Comparison of ENCODE assay signal across 25 cellular contexts in the genomic region with DNA sequence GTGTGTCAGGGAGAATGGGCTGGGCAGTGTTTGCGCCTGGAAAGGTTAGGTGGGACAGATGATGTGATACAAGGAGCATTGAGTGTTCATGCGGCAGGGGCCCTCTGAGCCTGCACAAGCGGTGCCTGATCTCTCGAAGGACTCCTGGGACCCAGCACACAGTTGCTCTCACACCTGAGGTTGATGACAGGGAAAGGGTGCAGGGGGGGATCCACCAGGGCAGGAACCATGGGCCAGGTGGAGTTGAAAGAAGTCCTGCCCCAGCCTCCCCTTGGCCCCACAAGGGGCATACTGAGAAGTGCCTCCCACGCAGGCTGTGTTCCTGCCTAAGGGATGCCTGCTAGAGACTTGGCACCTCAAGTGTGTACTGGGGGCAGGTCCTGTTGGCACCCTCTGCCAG. TPM values are rescaled to one million over a fixed set of nuclear protein-coding genes. Genes with fewer than 3 reads are reported as not detected.
"Had no signal": no experiment of that assay in that cellular context is flagged by ENCODE, and none has a peak within 500 bp of the region (broad histone marks: within the 10 kb centered on the region; RNA-seq: fewer than 3 reads in every experiment).

No MANE protein-coding gene starts in this region.

- ATAC-seq: gastrocnemius medialis; left lung; natural killer cell; pancreas; right cardiac atrium; stimulated activated naive CD8-positive, alpha-beta T cell treated with anti-CD3 and anti-CD28 coated beads, Interleukin-15, Interleukin-2, amounts not matched to agents 100 U/mL and 50 U/mL, for 24 hours had no signal

- H3K27ac ChIP-seq: coronary artery, esophagus squamous epithelium, left lung, neutrophil, pancreas, tibial artery had no signal

- DNase-seq: activated CD4-positive, alpha-beta T cell treated with anti-CD3 and anti-CD28 coated beads, Interleukin-2, amount 50 U/mL, for 48 hours; activated gamma-delta T cell; amygdala; cerebellar nuclear complex; endodermal cell; esophagus squamous epithelium; gastrocnemius medialis; hippocampal formation; kidney glomerular epithelial cell; left lung; natural killer cell; pancreas; psoas muscle; stimulated activated CD4-positive, alpha-beta T cell treated with anti-CD3 and anti-CD28 coated beads, Interleukin-12 subunit alpha, Interleukin-12 subunit beta, amount 100 ng/mL, for 4 hours; stimulated activated CD4-positive, alpha-beta T cell treated with anti-CD3 and anti-CD28 coated beads, Interleukin-4, amount 100 ng/mL, for 4 hours; stimulated activated naive CD8-positive, alpha-beta T cell treated with anti-CD3 and anti-CD28 coated beads, Interleukin-15, Interleukin-2, amounts not matched to agents 100 U/mL and 50 U/mL, for 24 hours; substantia nigra; tibial artery had no signal

- H3K36me3 Mint-ChIP-seq: natural killer cell had no signal

- H3K27me3 ChIP-seq: esophagus squamous epithelium, gastrocnemius medialis, left lung, neutrophil, tibial artery had no signal

- H3K4me1 Mint-ChIP-seq: endodermal cell had no signal

- H3K9me3 ChIP-seq: esophagus squamous epithelium, gastrocnemius medialis, left lung, neutrophil, pancreas, psoas muscle, tibial artery had no signal

- H3K4me1 ChIP-seq: pancreas, psoas muscle had no signal

- H3K36me3 ChIP-seq: esophagus squamous epithelium, gastrocnemius medialis, left lung, neutrophil, pancreas, tibial artery had no signal

- H3K27ac Mint-ChIP-seq: activated T-helper 1 cell treated with anti-CD3 and anti-CD28 coated beads, Interleukin-12 subunit alpha, Interleukin-12 subunit beta, Interleukin-2, Interleukin-4 antibody, amounts not matched to agents 30 ng/mL and 10 ng/mL and 1 ng/mL, durations not matched to agents 14 hours and 24 hours and 36 hours; endodermal cell; T-helper 2 cell treated with Interferon-gamma antibody and Interleukin-4, amounts not matched to agents 5 μg/mL and 100 μg/mL, for 36 hours had no signal

- H3K9me3 Mint-ChIP-seq: activated T-helper 1 cell treated with anti-CD3 and anti-CD28 coated beads, Interleukin-12 subunit alpha, Interleukin-12 subunit beta, Interleukin-2, Interleukin-4 antibody, amounts not matched to agents 30 ng/mL and 10 ng/mL and 1 ng/mL, durations not matched to agents 14 hours and 24 hours and 36 hours; natural killer cell; T-helper 2 cell treated with Interferon-gamma antibody and Interleukin-4, amounts not matched to agents 5 μg/mL and 100 μg/mL, for 36 hours had no signal

- H3K4me3 ChIP-seq: coronary artery, esophagus squamous epithelium, gastrocnemius medialis, left lung, pancreas, psoas muscle, tibial artery had no signal

- H3K4me3 Mint-ChIP-seq: activated T-helper 1 cell treated with anti-CD3 and anti-CD28 coated beads, Interleukin-12 subunit alpha, Interleukin-12 subunit beta, Interleukin-2, Interleukin-4 antibody, amounts not matched to agents 30 ng/mL and 10 ng/mL and 1 ng/mL, durations not matched to agents 14 hours and 24 hours and 36 hours; endodermal cell; natural killer cell; T-helper 2 cell treated with Interferon-gamma antibody and Interleukin-4, amounts not matched to agents 5 μg/mL and 100 μg/mL, for 36 hours had no signal

RNA-seq across cellular contexts. Expression of a gene that starts 33.1 kb away (rescaled TPM):
- total RNA-seq: endodermal cell, esophagus squamous epithelium, lung microvascular endothelial cell, pancreas had no signal
- polyA plus RNA-seq: pancreas had no signal

RNA-seq across cellular contexts. Expression of a gene that starts 33.7 kb away (rescaled TPM):
- total RNA-seq: activated T-helper 1 cell treated with anti-CD3 and anti-CD28 coated beads, Interleukin-12 subunit alpha, Interleukin-12 subunit beta, Interleukin-2, Interleukin-4 antibody, amounts not matched to agents 30 ng/mL and 10 ng/mL and 1 ng/mL, durations not matched to agents 14 hours and 24 hours and 36 hours; endodermal cell; esophagus squamous epithelium; gastrocnemius medialis; left lung; lung microvascular endothelial cell; pancreas; psoas muscle; right cardiac atrium; urinary bladder had no signal
- polyA plus RNA-seq: pancreas, psoas muscle, right cardiac atrium, urinary bladder had no signal
